8 cellular contexts compared by ENCODE assay signal in genomic region chr19:10096615-10096963, GRCh38. TPM values are rescaled to one million over a fixed set of nuclear protein-coding genes. Genes with fewer than 3 reads are reported as not detected.
A peak's percentile ranks its signal among the peaks of the same experiment; 100 is the strongest.
DNase-seq lines count a peak whose midpoint lies in the region; ATAC-seq lines count a peak whose summit lies in the region.

No MANE protein-coding gene starts in this region.

- H3K36me3 ChIP-seq in thymus (ENCODE audit: control insufficient read depth, insufficient read depth): peaks cover 8% of the 10 kb centered on the region

- WGBS in thymus: 42% methylated on average over 26 of the region's 26 CpGs

- H3K9me3 Mint-ChIP-seq in activated CD8-positive, alpha-beta memory T cell treated with anti-CD3 and anti-CD28 coated beads, Interleukin-2, amount 10 ng/mL, durations not matched to agents 7 days and 5 days (ENCODE audit: low read depth): no peaks in the 10 kb centered on the region
- peaks cover 2% of the 10 kb centered on the region for H3K9me3 Mint-ChIP-seq in activated naive CD8-positive, alpha-beta T cell treated with anti-CD3 and anti-CD28 coated beads, Interleukin-2, amount 10 ng/mL, durations not matched to agents 7 days and 5 days
- no peaks in the 10 kb centered on the region for H3K9me3 Mint-ChIP-seq in immature natural killer cell

- H3K36me3 Mint-ChIP-seq in activated CD8-positive, alpha-beta memory T cell treated with anti-CD3 and anti-CD28 coated beads, Interleukin-2, amount 10 ng/mL, durations not matched to agents 7 days and 5 days: peaks cover 28% of the 10 kb centered on the region
- peaks cover 27% of the 10 kb centered on the region for H3K36me3 Mint-ChIP-seq in activated naive CD8-positive, alpha-beta T cell treated with anti-CD3 and anti-CD28 coated beads, Interleukin-2, amount 10 ng/mL, durations not matched to agents 7 days and 5 days
- peaks cover 10 to 17% (median 12%) of the 10 kb centered on the region in 3 donors for H3K36me3 Mint-ChIP-seq in immature natural killer cell

- no peak for DNase-seq in activated CD8-positive, alpha-beta memory T cell treated with anti-CD3 and anti-CD28 coated beads, Interleukin-2, amount 10 ng/mL, durations not matched to agents 7 days and 5 days
- no peak for DNase-seq in activated CD8-positive, alpha-beta memory T cell treated with anti-CD3 and anti-CD28 coated beads, Interleukin-2, amount 50 U/mL, for 4 hours
- no peak for DNase-seq in activated naive CD8-positive, alpha-beta T cell treated with anti-CD3 and anti-CD28 coated beads, Interleukin-2, amount 10 ng/mL, durations not matched to agents 7 days and 5 days
- DNase-seq in immature natural killer cell: no peak
- no peak for DNase-seq in NCI-H128 (lab: John Stamatoyannopoulos, UW; ENCODE audit: unreplicated experiment)
- no peak for DNase-seq in activated CD4-positive, alpha-beta T cell treated with anti-CD3 and anti-CD28 coated beads for 4 hours

- H3K4me3 ChIP-seq in thymus (ENCODE audit: low read length): peak overlapping the region; percentile 56

- peaks cover 40% of the 10 kb centered on the region for H3K4me1 Mint-ChIP-seq in activated CD8-positive, alpha-beta memory T cell treated with anti-CD3 and anti-CD28 coated beads, Interleukin-2, amount 10 ng/mL, durations not matched to agents 7 days and 5 days
- peaks cover 21% of the 10 kb centered on the region for H3K4me1 Mint-ChIP-seq in activated naive CD8-positive, alpha-beta T cell treated with anti-CD3 and anti-CD28 coated beads, Interleukin-2, amount 10 ng/mL, durations not matched to agents 7 days and 5 days
- peaks cover 44 to 48% of the 10 kb centered on the region in 2 donors for H3K4me1 Mint-ChIP-seq in immature natural killer cell

- H3K27me3 ChIP-seq in thymus (ENCODE audit: control insufficient read depth, insufficient read depth): no peaks in the 10 kb centered on the region

- no peak for ATAC-seq in activated CD8-positive, alpha-beta memory T cell treated with anti-CD3 and anti-CD28 coated beads, Interleukin-2, amount 10 ng/mL, durations not matched to agents 7 days and 5 days
- ATAC-seq in activated naive CD8-positive, alpha-beta T cell treated with anti-CD3 and anti-CD28 coated beads, Interleukin-2, amount 10 ng/mL, durations not matched to agents 7 days and 5 days (ENCODE audit: low read depth): no peak
- no peak for ATAC-seq in GM18861 (IDR thresholded peaks at IDR 0.05; ENCODE audit: unreplicated experiment)

- H3K27ac ChIP-seq in thymus (ENCODE audit: low read depth): peak overlapping the region; percentile 88

- H3K4me3 Mint-ChIP-seq in activated CD8-positive, alpha-beta memory T cell treated with anti-CD3 and anti-CD28 coated beads, Interleukin-2, amount 10 ng/mL, durations not matched to agents 7 days and 5 days: peak overlapping the region; percentile 58
- H3K4me3 Mint-ChIP-seq in activated naive CD8-positive, alpha-beta T cell treated with anti-CD3 and anti-CD28 coated beads, Interleukin-2, amount 10 ng/mL, durations not matched to agents 7 days and 5 days: peak overlapping the region; percentile 53
- H3K4me3 Mint-ChIP-seq in immature natural killer cell: peak overlapping the region; percentile 29 to 55 (median 46)

- peak overlapping the region; percentile 79 for H3K27ac Mint-ChIP-seq in activated CD8-positive, alpha-beta memory T cell treated with anti-CD3 and anti-CD28 coated beads, Interleukin-2, amount 10 ng/mL, durations not matched to agents 7 days and 5 days
- H3K27ac Mint-ChIP-seq in activated naive CD8-positive, alpha-beta T cell treated with anti-CD3 and anti-CD28 coated beads, Interleukin-2, amount 10 ng/mL, durations not matched to agents 7 days and 5 days: peak overlapping the region; percentile 77
- peak overlapping the region in 4 of 6 donors; percentile 17 to 78 (median 38) for H3K27ac Mint-ChIP-seq in immature natural killer cell

- no peaks in the 10 kb centered on the region for H3K27me3 Mint-ChIP-seq in activated CD8-positive, alpha-beta memory T cell treated with anti-CD3 and anti-CD28 coated beads, Interleukin-2, amount 10 ng/mL, durations not matched to agents 7 days and 5 days
- H3K27me3 Mint-ChIP-seq in activated naive CD8-positive, alpha-beta T cell treated with anti-CD3 and anti-CD28 coated beads, Interleukin-2, amount 10 ng/mL, durations not matched to agents 7 days and 5 days: no peaks in the 10 kb centered on the region
- H3K27me3 Mint-ChIP-seq in immature natural killer cell (ENCODE audit: low read depth in 3 of 3): peaks cover 13 to 14% (median 14%) of the 10 kb centered on the region in 3 donors

- POLR2A ChIA-PET in activated naive CD8-positive, alpha-beta T cell treated with anti-CD3 and anti-CD28 coated beads, Interleukin-2, amount 10 ng/mL, durations not matched to agents 7 days and 5 days (lab: Charles Lee): interaction anchor here (0.6 to 6.9 kb wide), 14 partner anchors 10 to 1236 kb away, joined by 3 to 112 read pairs (median 4); partner anchors contain the start of genes DNMT1, P2RY11, PPAN and SHFL

- peaks cover 1% of the 10 kb centered on the region for H3K9me3 ChIP-seq in thymus (ENCODE audit: control insufficient read depth)

- CTCF ChIA-PET in activated CD8-positive, alpha-beta memory T cell treated with anti-CD3 and anti-CD28 coated beads, Interleukin-2, amount 10 ng/mL, durations not matched to agents 7 days and 5 days (lab: Charles Lee): interaction anchor here (0.8 to 5.8 kb wide), 10 partner anchors 11 to 292 kb away, joined by 3 to 147 read pairs (median 6); partner anchors contain the start of genes DNMT1, P2RY11 and PPAN

- peaks cover 7% of the 10 kb centered on the region for H3K4me1 ChIP-seq in thymus (ENCODE audit: control insufficient read depth, insufficient read depth, low read length)

RNA-seq across cellular contexts. Expression of gene ANGPTL6, which starts 5.9 kb away (rescaled TPM):
- 1 to 10 TPM; 2.7 to 3.3 TPM for total RNA-seq in activated CD8-positive, alpha-beta memory T cell treated with anti-CD3 and anti-CD28 coated beads, Interleukin-2, amount 10 ng/mL, durations not matched to agents 7 days and 5 days
- 1 to 10 TPM; 3.8 to 4.7 TPM for total RNA-seq in activated naive CD8-positive, alpha-beta T cell treated with anti-CD3 and anti-CD28 coated beads, Interleukin-2, amount 10 ng/mL, durations not matched to agents 7 days and 5 days
- polyA plus RNA-seq in immature natural killer cell (1 to 10 TPM in 2 of 3 donors, under 1 TPM in 1; 0.53 to 1.9 (median 1.2) TPM), thymus (4.7 TPM)

RNA-seq across cellular contexts. Expression of gene PPAN, which starts 9.6 kb away (rescaled TPM):
- total RNA-seq in activated CD8-positive, alpha-beta memory T cell treated with anti-CD3 and anti-CD28 coated beads, Interleukin-2, amount 10 ng/mL, durations not matched to agents 7 days and 5 days: 100 to 1,000 TPM in 1 of 2 experiments, 10 to 100 TPM in 1; 98.5 to 115 TPM
- total RNA-seq in activated naive CD8-positive, alpha-beta T cell treated with anti-CD3 and anti-CD28 coated beads, Interleukin-2, amount 10 ng/mL, durations not matched to agents 7 days and 5 days: 100 to 1,000 TPM; 104 to 112 TPM
- polyA plus RNA-seq in immature natural killer cell (10 to 100 TPM; 12.1 to 44.8 (median 18.4) TPM), thymus (54.9 TPM)

RNA-seq across cellular contexts. Expression of gene SHFL, which starts 10.5 kb away (rescaled TPM):
- 100 to 1,000 TPM in 1 of 2 experiments, 10 to 100 TPM in 1; 95.3 to 146 TPM for total RNA-seq in activated CD8-positive, alpha-beta memory T cell treated with anti-CD3 and anti-CD28 coated beads, Interleukin-2, amount 10 ng/mL, durations not matched to agents 7 days and 5 days
- 100 to 1,000 TPM; 118 to 126 TPM for total RNA-seq in activated naive CD8-positive, alpha-beta T cell treated with anti-CD3 and anti-CD28 coated beads, Interleukin-2, amount 10 ng/mL, durations not matched to agents 7 days and 5 days
- polyA plus RNA-seq in immature natural killer cell (10 to 100 TPM; 39.4 to 78.4 (median 44.2) TPM), thymus (55.6 TPM)

RNA-seq across cellular contexts. Expression of gene P2RY11, which starts 14.9 kb away (rescaled TPM):
- 10 to 100 TPM; 36.0 to 43.7 TPM for total RNA-seq in activated CD8-positive, alpha-beta memory T cell treated with anti-CD3 and anti-CD28 coated beads, Interleukin-2, amount 10 ng/mL, durations not matched to agents 7 days and 5 days
- 10 to 100 TPM; 51.8 to 53.6 TPM for total RNA-seq in activated naive CD8-positive, alpha-beta T cell treated with anti-CD3 and anti-CD28 coated beads, Interleukin-2, amount 10 ng/mL, durations not matched to agents 7 days and 5 days
- polyA plus RNA-seq in immature natural killer cell (10 to 100 TPM in 1 of 3 donors, 1 to 10 TPM in 2; 2.6 to 26.7 (median 6.9) TPM), thymus (14.5 TPM)

RNA-seq across cellular contexts. Expression of gene EIF3G, which starts 23.1 kb away (rescaled TPM):
- 100 to 1,000 TPM; 216 to 256 TPM for total RNA-seq in activated CD8-positive, alpha-beta memory T cell treated with anti-CD3 and anti-CD28 coated beads, Interleukin-2, amount 10 ng/mL, durations not matched to agents 7 days and 5 days
- 100 to 1,000 TPM; 262 to 264 TPM for total RNA-seq in activated naive CD8-positive, alpha-beta T cell treated with anti-CD3 and anti-CD28 coated beads, Interleukin-2, amount 10 ng/mL, durations not matched to agents 7 days and 5 days
- polyA plus RNA-seq in immature natural killer cell: 100 to 1,000 TPM; 334 to 509 (median 485) TPM
- polyA plus RNA-seq in thymus: 188 TPM
